Comparison of ENCODE assay signal across 9 cellular contexts in genomic region chr1:2239384-2239985, GRCh38. TPM values are rescaled to one million over a fixed set of nuclear protein-coding genes. Genes with fewer than 3 reads are reported as not detected.
DNase-seq lines count a peak whose midpoint lies in the region; ATAC-seq and TF ChIP-seq lines count a peak whose summit lies in the region.
"Had no signal": no experiment of that assay in that cellular context is flagged by ENCODE, and none has a peak within 500 bp of the region (broad histone marks: within the 10 kb centered on the region; RNA-seq: fewer than 3 reads in every experiment).

No MANE protein-coding gene starts in this region.

- H3K27me3 ChIP-seq in right atrium auricular region = no peaks in the 10 kb centered on the region
- no peaks in the 10 kb centered on the region for H3K27me3 ChIP-seq in dorsolateral prefrontal cortex
- H3K27me3 ChIP-seq in neural progenitor cell = no peaks in the 10 kb centered on the region
- no peaks in the 10 kb centered on the region for H3K27me3 ChIP-seq in upper lobe of left lung

- peaks cover 70% of the 10 kb centered on the region for H3K4me1 Mint-ChIP-seq in neural progenitor cell

- H3K4me3 Mint-ChIP-seq in neural progenitor cell = peak overlapping the region; percentile 68

- peaks cover 3% of the 10 kb centered on the region for H3K27me3 Mint-ChIP-seq in neural progenitor cell (ENCODE audit: insufficient read depth, low read depth)

- no peak overlapping the region for H3K4me2 ChIP-seq in neural progenitor cell

- no peaks in the 10 kb centered on the region for H3K36me3 ChIP-seq in right atrium auricular region
- no peaks in the 10 kb centered on the region for H3K36me3 ChIP-seq in neural progenitor cell
- H3K36me3 ChIP-seq in upper lobe of left lung = peaks cover 0 to 10% (median 3%) of the 10 kb centered on the region in 4 donors

- H3K9me3 ChIP-seq in right atrium auricular region (no peaks in the 10 kb centered on the region), neural progenitor cell (ENCODE audit: low read depth) (no peaks in the 10 kb centered on the region), upper lobe of left lung (no peaks in the 10 kb centered on the region)

- H3K27ac Mint-ChIP-seq in neural progenitor cell = peak overlapping the region; percentile 82

- no peak overlapping the region for H2AFZ ChIP-seq in neural progenitor cell (replicated peaks)

- ATAC-seq in left ventricle myocardium superior = no peak
- ATAC-seq in upper lobe of left lung (ENCODE audit: low FRiP score in 2 of 2) = no peak
- ATAC-seq in HG02610 (IDR thresholded peaks at IDR 0.05; ENCODE audit: unreplicated experiment) = no peak
- no peak for ATAC-seq in SK-N-SH treated with all-trans-retinoic acid at 6 μM for 48 hours

- peaks cover 100% of the 10 kb centered on the region for H3K79me2 ChIP-seq in neural progenitor cell (ENCODE audit: low read depth)

- DNase-seq in right atrium auricular region (ENCODE audit: low spot score) (no peak), left ventricle myocardium superior (no peak), dorsolateral prefrontal cortex (peak in 1 of 10 donors; percentile 44), neural progenitor cell (ENCODE audit: low spot score) (no peak), upper lobe of left lung (no peak), anterior cingulate cortex (lab: John Stamatoyannopoulos, UW) (no peak)
- DNase-seq: NCI-H1436 had no signal

- peaks cover 3% of the 10 kb centered on the region for H3F3A ChIP-seq in neural progenitor cell (ENCODE audit: low read depth)

- TF ChIP-seq EP300 in upper lobe of left lung (IDR thresholded peaks at IDR 0.05) = no peak

- H4K20me1 ChIP-seq in neural progenitor cell (ENCODE audit: low read depth) = peaks cover 100% of the 10 kb centered on the region

- peaks cover 20% of the 10 kb centered on the region for H3K36me3 Mint-ChIP-seq in neural progenitor cell

- no peak for TF ChIP-seq POLR2A in upper lobe of left lung (IDR thresholded peaks at IDR 0.05)

- H3K4me3 ChIP-seq in right atrium auricular region = peak overlapping the region in 1 of 2 donors; percentile 20
- peak overlapping the region in 21 of 59 donors; percentile 0 to 42 (median 22) for H3K4me3 ChIP-seq in dorsolateral prefrontal cortex
- no peak overlapping the region for H3K4me3 ChIP-seq in neural progenitor cell
- H3K4me3 ChIP-seq in upper lobe of left lung = no peak overlapping the region

- no peak overlapping the region for H3K9ac ChIP-seq in neural progenitor cell

- H3K27ac ChIP-seq in right atrium auricular region = peak overlapping the region; percentile 26 to 68
- H3K27ac ChIP-seq in dorsolateral prefrontal cortex = peak overlapping the region in 31 of 59 donors; percentile 2 to 92 (median 48)
- H3K27ac ChIP-seq in neural progenitor cell = no peak overlapping the region
- H3K27ac ChIP-seq in upper lobe of left lung = peak overlapping the region; percentile 27 to 89 (median 69)

- TF ChIP-seq CTCF in right atrium auricular region (IDR thresholded peaks at IDR 0.05) = no peak
- no peak for TF ChIP-seq CTCF in dorsolateral prefrontal cortex (IDR thresholded peaks at IDR 0.05 in 54 of 56, conservative IDR thresholded peaks at IDR 0.05 in 2 of 56; ENCODE audit: low read depth in 1 of 56, partially characterized antibody in 56 of 56)
- TF ChIP-seq CTCF in neural progenitor cell (IDR thresholded peaks at IDR 0.05) = no peak
- no peak for TF ChIP-seq CTCF in upper lobe of left lung (IDR thresholded peaks at IDR 0.05)

- intact Hi-C loops in left ventricle myocardium superior (cut with micrococcal nuclease) (no loop called here), dorsolateral prefrontal cortex (cut with DNase I) (loop anchor here in 1 of 2 donors (10.0 kb wide), 1 partner anchor 105 kb away; no protein-coding TSS in a partner anchor)

- H3K9me3 Mint-ChIP-seq in neural progenitor cell = no peaks in the 10 kb centered on the region

- WGBS in upper lobe of left lung, 2 donors = 78 to 87% methylated on average over 23 to 30 of the region's 30 CpGs

- H3K4me1 ChIP-seq in right atrium auricular region = peaks cover 3 to 98% of the 10 kb centered on the region in 2 donors
- peaks cover 10% of the 10 kb centered on the region for H3K4me1 ChIP-seq in neural progenitor cell
- peaks cover 81 to 98% (median 87%) of the 10 kb centered on the region in 4 donors for H3K4me1 ChIP-seq in upper lobe of left lung

TF ChIP-seq in SK-N-SH treated with all-trans-retinoic acid at 6 μM for 48 hours, 23 proteins besides CTCF, POLR2A, EP300 and RAD21 (continues in another document):
- no peak for TF ChIP-seq ZNF565 (CRISPR knock-in tag; conservative IDR thresholded peaks at IDR 0.05; ENCODE audit: low read depth)
- TF ChIP-seq SNAI2 (CRISPR knock-in tag; IDR thresholded peaks at IDR 0.05) = no peak
- no peak for TF ChIP-seq ZNF70 (CRISPR knock-in tag; IDR thresholded peaks at IDR 0.05)
- TF ChIP-seq TSHZ2 (CRISPR knock-in tag; IDR thresholded peaks at IDR 0.05) = no peak
- TF ChIP-seq GLIS3 (CRISPR knock-in tag; IDR thresholded peaks at IDR 0.05) = no peak
- no peak for TF ChIP-seq ISL1 (CRISPR knock-in tag; IDR thresholded peaks at IDR 0.05)
- TF ChIP-seq CREB5 (CRISPR knock-in tag; IDR thresholded peaks at IDR 0.05; ENCODE audit: low read depth) = no peak
- TF ChIP-seq TCF4 (CRISPR knock-in tag; IDR thresholded peaks at IDR 0.05; ENCODE audit: borderline replicate concordance) = no peak
- TF ChIP-seq OSR1 (CRISPR knock-in tag; IDR thresholded peaks at IDR 0.05) = no peak
- no peak for TF ChIP-seq CSDC2 (CRISPR knock-in tag; IDR thresholded peaks at IDR 0.05)
- TF ChIP-seq PATZ1 (CRISPR knock-in tag; IDR thresholded peaks at IDR 0.05; ENCODE audit: borderline replicate concordance) = no peak
- no peak for TF ChIP-seq RARB (CRISPR knock-in tag; IDR thresholded peaks at IDR 0.05)

RNA-seq across cellular contexts. Expression of gene SKI, which starts 11.4 kb away (rescaled TPM):
- total RNA-seq in right atrium auricular region (10 to 100 TPM; 36.7 to 57.2 TPM), left ventricle myocardium superior (35.3 TPM), dorsolateral prefrontal cortex (100 to 1,000 TPM in 27 of 120 experiments, 10 to 100 TPM in 93; 65.3 to 147 (median 87.5) TPM), neural progenitor cell (ENCODE audit: low replicate concordance) (7.4 and 15.7 TPM in 2 replicates), upper lobe of left lung (100 to 1,000 TPM in 3 of 6 donors, 10 to 100 TPM in 3; 57.3 to 108 (median 96.9) TPM)

RNA-seq across cellular contexts. Expression of gene FAAP20, which starts 44.9 kb away (rescaled TPM):
- total RNA-seq in right atrium auricular region (10 to 100 TPM; 18.5 to 24.3 TPM), left ventricle myocardium superior (38.4 TPM), dorsolateral prefrontal cortex (10 to 100 TPM; 21.8 to 56.4 (median 36.0) TPM), neural progenitor cell (ENCODE audit: low replicate concordance) (11.3 and 68.2 TPM in 2 replicates), upper lobe of left lung (10 to 100 TPM; 26.7 to 88.0 (median 66.8) TPM)
